Comparison of ENCODE assay signal across 21 cellular contexts in the genomic region with DNA sequence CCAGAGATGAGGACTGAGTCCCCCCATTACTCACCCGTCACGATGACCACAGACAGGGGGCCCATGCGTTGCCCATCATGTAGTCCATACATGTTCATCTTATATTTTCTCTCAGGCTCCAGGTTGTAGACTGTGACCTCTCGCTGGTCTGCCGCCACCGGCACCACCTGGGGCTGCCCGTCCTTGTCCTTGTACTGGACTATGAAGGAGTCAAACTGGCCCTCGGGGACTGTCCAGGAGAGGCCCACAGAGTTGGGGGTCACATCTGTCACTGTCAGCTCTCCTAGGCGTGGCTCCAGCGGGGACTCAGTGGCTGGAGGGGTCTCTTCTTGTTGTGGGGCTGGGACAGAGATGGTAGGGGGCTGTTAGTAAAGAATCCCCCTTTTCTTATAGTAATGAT. TPM values are rescaled to one million over a fixed set of nuclear protein-coding genes. Genes with fewer than 3 reads are reported as not detected.
DNase-seq lines count a peak whose midpoint lies in the region; ATAC-seq and TF ChIP-seq lines count a peak whose summit lies in the region.
"Had no signal": no experiment of that assay in that cellular context is flagged by ENCODE, and none has a peak within 500 bp of the region (broad histone marks: within the 10 kb centered on the region; RNA-seq: fewer than 3 reads in every experiment).

No MANE protein-coding gene starts in this region.

- no peaks in the 10 kb centered on the region for H4K20me1 ChIP-seq in H9 (ENCODE audit: control insufficient read depth, insufficient read depth, insufficient read length)

- no peaks in the 10 kb centered on the region for H3K9me3 Mint-ChIP-seq in H9
- no peaks in the 10 kb centered on the region for H3K9me3 Mint-ChIP-seq in nephron
- H3K9me3 Mint-ChIP-seq: CD4-positive, CD25-positive, alpha-beta regulatory T cell; CD8-positive, alpha-beta memory T cell; HFFc6 had no signal

- H3K14ac ChIP-seq in H9 (ENCODE audit: insufficient read depth, low read length), result peak overlapping the region; percentile 44; the same call in 1 of the 2 replicates

- H3K9ac ChIP-seq in H9 (ENCODE audit: extremely low read depth, insufficient read length, low read length), result no peak overlapping the region
- H3K9ac ChIP-seq: GM23248 had no signal

- TF ChIP-seq CTCF in H9 (conservative IDR thresholded peaks at IDR 0.05) (no peak), nephron (IDR thresholded peaks at IDR 0.05; ENCODE audit: unreplicated experiment in 3 of 3) (no peak)

- H4K91ac ChIP-seq in H9 (ENCODE audit: insufficient read length, low read depth, low read length), result no peak overlapping the region

- H2AK5ac ChIP-seq in H9 (ENCODE audit: insufficient read length, low read length), result no peak overlapping the region

- H3T11ph ChIP-seq in H9 (ENCODE audit: low read length), result no peak overlapping the region

- H3K56ac ChIP-seq in H9 (ENCODE audit: insufficient read length, low read depth, low read length), result no peak overlapping the region

- no CpG with 5 or more reads among the region's 10 CpGs for WGBS in H9 (ENCODE audit: extremely low coverage, insufficient read length, low lambda C conversion rate)

- H3K4me3 ChIP-seq in SJCRH30, result no peak overlapping the region
- H3K4me3 ChIP-seq: GM12878, GM23248 had no signal

- H3K23ac ChIP-seq in H9 (ENCODE audit: insufficient read length, low read depth, low read length), result no peak overlapping the region

- H3K27me3 ChIP-seq in H9 (ENCODE audit: insufficient read depth, low read length), result no peaks in the 10 kb centered on the region
- no peaks in the 10 kb centered on the region for H3K27me3 ChIP-seq in SJCRH30

- no peaks in the 10 kb centered on the region for H3K79me1 ChIP-seq in H9 (ENCODE audit: insufficient read depth, low read depth, low read length, poor library complexity, severe bottlenecking)

- no peaks in the 10 kb centered on the region for H3K79me2 ChIP-seq in H9 (ENCODE audit: insufficient read depth, low read length)

- H2BK120ac ChIP-seq in H9 (ENCODE audit: low read depth, low read length, poor library complexity, severe bottlenecking), result no peak overlapping the region

- no peak overlapping the region for H3K4me2 ChIP-seq in H9 (ENCODE audit: insufficient read depth, insufficient read length, low read length)

- H4K8ac ChIP-seq in H9 (replicated peaks; ENCODE audit: insufficient read length, low read depth, low read length), result no peak overlapping the region

- peak overlapping the region in 2 of 3 experiments; percentile 44 to 95; a peak in 1 of 7 replicates for H3K27ac Mint-ChIP-seq in H9
- peak overlapping the region; percentile 3 to 70 (median 61) for H3K27ac Mint-ChIP-seq in nephron
- H3K27ac Mint-ChIP-seq: CD8-positive, alpha-beta memory T cell; HFFc6 had no signal

- H2BK5ac ChIP-seq in H9 (ENCODE audit: insufficient read length, low read length), result no peak overlapping the region

- no peak overlapping the region for H2AFZ ChIP-seq in H9 (ENCODE audit: low read length)
- H2AFZ ChIP-seq: GM23248 had no signal

- H3K4me3 Mint-ChIP-seq in H9 (no peak overlapping the region), nephron (no peak overlapping the region)
- H3K4me3 Mint-ChIP-seq: CD4-positive, CD25-positive, alpha-beta regulatory T cell; CD8-positive, alpha-beta memory T cell; HFFc6 had no signal

- ATAC-seq in sciatic nerve, result no peak
- no peak for ATAC-seq in GM18907 (IDR thresholded peaks at IDR 0.05; ENCODE audit: unreplicated experiment)
- ATAC-seq: GM12878, HCT116 had no signal

- H3K23me2 ChIP-seq in H9 (ENCODE audit: insufficient read length, low read depth, low read length, poor library complexity, severe bottlenecking), result no peaks in the 10 kb centered on the region

- no peak overlapping the region for H2BK15ac ChIP-seq in H9 (ENCODE audit: low read depth, low read length)

- peaks cover 24 to 29% of the 10 kb centered on the region in 2 experiments for H3K4me1 Mint-ChIP-seq in H9
- H3K4me1 Mint-ChIP-seq in nephron, result peaks cover 65% of the 10 kb centered on the region
- H3K4me1 Mint-ChIP-seq: CD8-positive, alpha-beta memory T cell had no signal

- H3K18ac ChIP-seq in H9 (ENCODE audit: insufficient read length, low read depth, low read length), result no peak overlapping the region

- no peaks in the 10 kb centered on the region; a peak in 1 of 7 replicates for H3K36me3 Mint-ChIP-seq in H9 (ENCODE audit: insufficient read depth in 1 of 3, low read depth in 3 of 3)
- H3K36me3 Mint-ChIP-seq in nephron (ENCODE audit: low read depth), result no peaks in the 10 kb centered on the region
- H3K36me3 Mint-ChIP-seq: CD8-positive, alpha-beta memory T cell had no signal

- no peaks in the 10 kb centered on the region for H3K36me3 ChIP-seq in SJCRH30
- H3K36me3 ChIP-seq: BE2C had no signal

- H3K27me3 Mint-ChIP-seq in H9 (ENCODE audit: low read depth) (peaks cover 5% of the 10 kb centered on the region), nephron (ENCODE audit: low read depth) (peaks cover 3% of the 10 kb centered on the region)
- H3K27me3 Mint-ChIP-seq: CD4-positive, CD25-positive, alpha-beta regulatory T cell had no signal

- H4K5ac ChIP-seq in H9 (ENCODE audit: insufficient read length, low read depth, low read length), result no peak overlapping the region

- H2BK12ac ChIP-seq in H9 (ENCODE audit: insufficient read length, low read depth, low read length), result no peak overlapping the region

- H3K4me1 ChIP-seq in H9 (ENCODE audit: insufficient read depth, low read length) (no peaks in the 10 kb centered on the region), SJCRH30 (peaks cover 48% of the 10 kb centered on the region)
- H3K4me1 ChIP-seq: BE2C had no signal

- H3K9me3 ChIP-seq in H9 (ENCODE audit: control insufficient read depth, low read depth, low read length), result no peaks in the 10 kb centered on the region
- no peaks in the 10 kb centered on the region for H3K9me3 ChIP-seq in SJCRH30 (replicated peaks)
- H3K9me3 ChIP-seq: BE2C had no signal

- no peak overlapping the region for H2BK20ac ChIP-seq in H9 (ENCODE audit: low read depth, low read length, poor library complexity, severe bottlenecking)

- H3K4ac ChIP-seq in H9 (ENCODE audit: low read depth, low read length), result no peak overlapping the region

- DNase-seq in H9, result no peak
- no peak for DNase-seq in SJCRH30
- DNase-seq in sciatic nerve (ENCODE audit: low spot score), result peak; percentile 59
- no peak for DNase-seq in islet precursor cell
- DNase-seq in effector CD8-positive, alpha-beta T cell (lab: John Stamatoyannopoulos, UW), result no peak
- DNase-seq: ACHN; BE2C; C1 segment of cervical spinal cord; CD4-positive, CD25-positive, alpha-beta regulatory T cell; CD8-positive, alpha-beta memory T cell; DMS53; DND-41; EL; GM23248; HFFc6 had no signal

- H3K27ac ChIP-seq in H9 (ENCODE audit: insufficient read length, low read depth, low read length) (no peak overlapping the region), SJCRH30 (peak overlapping the region; percentile 19; the same call in 1 of the 2 replicates)
- H3K27ac ChIP-seq: GM23248 had no signal

- intact Hi-C loops in sciatic nerve (cut with DNase I), result no loop called here

RNA-seq across cellular contexts. Expression of a gene that starts 35.4 kb away (rescaled TPM):
- total RNA-seq in H9 (2021) (not detected in 2 replicates), sciatic nerve (6.1 TPM)
- total RNA-seq in SJCRH30 (2014; rRNA removed; shearing (Covaris generic)), result 0.08 TPM in 1 of 2 replicates, not detected in the other
- total RNA-seq: CD4-positive, CD25-positive, alpha-beta regulatory T cell; G401; GM23248; HT-29 had no signal

RNA-seq across cellular contexts. Expression of a gene that starts 35.5 kb away (rescaled TPM):
- total RNA-seq in H9 (2021) (5.0 and 5.2 TPM in 2 replicates), sciatic nerve (423 TPM)
- 1.6 and 3.3 TPM in 2 replicates for total RNA-seq in SJCRH30 (2014; rRNA removed; shearing (Covaris generic))
- total RNA-seq: G401, HT-29 had no signal

RNA-seq across cellular contexts. Expression of a gene that starts 54.4 kb away (rescaled TPM):
- 44.0 and 45.3 TPM in 2 replicates for total RNA-seq in H9 (2021)
- total RNA-seq in SJCRH30 (2014; rRNA removed; shearing (Covaris generic)), result 26.1 and 33.0 TPM in 2 replicates
- 88.4 TPM for total RNA-seq in sciatic nerve

RNA-seq across cellular contexts. Expression of a gene that starts 56.5 kb away (rescaled TPM):
- total RNA-seq in H9 (2021), result 10.9 and 11.1 TPM in 2 replicates
- 8.2 and 8.7 TPM in 2 replicates for total RNA-seq in SJCRH30 (2014; rRNA removed; shearing (Covaris generic))
- 2.8 TPM for total RNA-seq in sciatic nerve

RNA-seq across cellular contexts. Expression of a gene that starts 59.0 kb away (rescaled TPM):
- total RNA-seq in H9 (2021) (2.7 TPM in 2 replicates), sciatic nerve (392 TPM)
- 1.2 and 1.8 TPM in 2 replicates for total RNA-seq in SJCRH30 (2014; rRNA removed; shearing (Covaris generic))

Comparison
In these comparisons a context has a peak if more than half of its experiments do, and no peak if none do; other contexts are left out.
1. RNA of a gene that starts 35.5 kb away (total RNA-seq): 423 TPM in sciatic nerve (single experiment); 5.0 to 5.2 TPM in H9 and 1.6 to 3.3 TPM in SJCRH30; every median in the first group is over 10 times any median in the second.